8 cellular contexts compared by ENCODE assay signal in the genomic region with DNA sequence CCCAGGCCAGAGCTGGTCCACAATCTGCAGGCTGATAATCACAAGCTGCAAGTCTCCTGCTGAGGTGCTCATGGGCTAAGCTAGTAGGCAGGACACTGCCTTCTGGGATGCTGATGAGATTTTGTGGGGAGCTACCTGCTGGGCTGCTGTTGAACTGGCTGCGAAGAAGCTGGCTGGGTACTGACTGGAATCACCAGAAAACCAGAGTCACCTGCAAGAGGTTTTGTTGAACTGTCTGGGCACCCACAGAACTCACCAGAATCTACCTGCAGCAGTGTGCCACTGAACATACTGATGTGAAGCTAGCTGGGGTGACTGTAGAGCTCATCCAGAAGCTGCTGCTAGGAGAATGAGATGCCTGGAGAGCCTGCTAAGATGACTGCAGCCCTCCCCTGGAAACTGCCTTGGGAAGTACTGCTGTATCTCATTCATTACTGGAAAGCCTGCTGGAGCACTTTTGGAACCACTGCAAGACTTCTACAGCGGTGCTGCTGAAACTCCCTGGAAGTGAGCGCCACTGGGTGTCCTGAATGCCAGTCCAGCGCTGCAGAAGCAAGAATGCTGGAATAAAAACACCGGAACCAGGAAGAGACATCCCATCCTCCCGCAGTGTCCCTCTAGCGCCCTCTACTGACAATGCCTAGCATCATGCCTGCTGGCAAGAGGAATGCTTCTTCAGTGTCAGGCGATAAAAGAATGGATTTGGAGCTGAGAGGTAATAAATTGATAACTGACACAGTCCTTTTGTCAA.
DNase-seq lines count a peak whose midpoint lies in the region; ATAC-seq, FAIRE-seq and TF ChIP-seq lines count a peak whose summit lies in the region.

No MANE protein-coding gene starts in this region.

- BruUV-seq in GM12878 (replicated peaks; lab: Mats Ljungman, UMichigan), result no TSS peak

- peak; percentile 72 for ATAC-seq in GM12878
- ATAC-seq in sciatic nerve, result peak; percentile 81
- ATAC-seq in HG03439 (IDR thresholded peaks at IDR 0.05; ENCODE audit: unreplicated experiment), result no peak

- 0 out of 2 replicates have a peak overlapping the region, but pooled peaks have one; percentile 22 for H3K4me2 ChIP-seq in GM12878 (ENCODE audit: control insufficient read depth, insufficient read depth)

- TF ChIP-seq RAD21 in GM12878 (IDR thresholded peaks at IDR 0.05; ENCODE audit: insufficient read depth, low read depth, low read length), result peak; percentile 63

- DNase-seq in AG08395 (ENCODE audit: low spot score) (peak; percentile 87), GM13977 (ENCODE audit: low spot score) (peak; percentile 27), M059J (ENCODE audit: low read depth) (peak; percentile 83), SK-N-DZ (ENCODE audit: low spot score) (peak; percentile 63), GM12878 (ENCODE audit: low read depth, low spot score) (no peak), hypothalamus (lab: John Stamatoyannopoulos, UW) (peak in 48 of 51 donors; percentile 3 to 89 (median 48)), sciatic nerve (ENCODE audit: low spot score) (peak; percentile 78)

- H3K27me3 ChIP-seq in GM12878 (replicated peaks in 1 of 2; ENCODE audit: control insufficient read depth in 2 of 2, insufficient read depth in 2 of 2, low read length in 1 of 2), result no peaks in the 10 kb centered on the region

- no peaks in the 10 kb centered on the region for H4K20me1 ChIP-seq in GM12878 (ENCODE audit: control insufficient read depth, insufficient read depth)

- no peaks in the 10 kb centered on the region for H3K4me1 ChIP-seq in GM12878 (ENCODE audit: control insufficient read depth, insufficient read depth, low read length)

- no peak overlapping the region for H3K4me3 ChIP-seq in GM12878

- CTCF ChIA-PET in GM12878 (lab: Yijun Ruan, JAX), result interaction anchor here (0.6 to 4.2 kb wide), 62 partner anchors 8 to 1245 kb away, joined by 3 to 48 read pairs (median 4); partner anchors contain the start of gene ARHGAP18

- RAD21 ChIA-PET in GM12878 (lab: Charles Lee; ENCODE audit: unreplicated experiment), result interaction anchor here (0.7 to 2.6 kb wide), 17 partner anchors 10 to 284 kb away, joined by 3 to 20 read pairs (median 5); no protein-coding TSS in a partner anchor

- H3K9ac ChIP-seq in GM12878 (ENCODE audit: control insufficient read depth, insufficient read depth, low read length), result no peak overlapping the region

- no peaks in the 10 kb centered on the region for H3K36me3 ChIP-seq in GM12878 (ENCODE audit: control insufficient read depth in 2 of 2, insufficient read depth in 2 of 2, low read length in 1 of 2)

- in situ Hi-C loops in GM13977 (cut with MboI; ENCODE audit: low pct_unique_long_range_greater_than_20kb, low sequenced_read_pairs, unreplicated experiment), result no loop called here
- in situ Hi-C loops in GM12878 (cut with MboI), result no loop called here

- H3K27ac ChIP-seq in GM12878 (ENCODE audit: control insufficient read depth, insufficient read depth), result no peak overlapping the region

- intact Hi-C loops in GM12878 (cut with micrococcal nuclease; ENCODE audit: unreplicated experiment) (loop anchor here (2.0 kb wide), 1 partner anchor 246 kb away; no protein-coding TSS in a partner anchor), sciatic nerve (cut with DNase I) (no loop called here)

- POLR2A ChIA-PET in GM12878 (lab: Charles Lee), result no interaction called here

- TF ChIP-seq POLR2A in GM12878 (IDR thresholded peaks at IDR 0.05; ENCODE audit: low read depth, low read length), result no peak

- FAIRE-seq in GM12878 (lab: Jason Lieb, UNC), result no peak

- no peak for TF ChIP-seq EP300 in GM12878 (IDR thresholded peaks at IDR 0.05; ENCODE audit: borderline replicate concordance in 1 of 2, control insufficient read depth in 1 of 2, low read depth in 2 of 2, low read length in 2 of 2)

- 43% methylated on average over 8 of the region's 8 CpGs for WGBS in GM12878 (ENCODE audit: insufficient coverage, insufficient replicate concordance, low lambda C conversion rate, missing lambda C conversion rate)

- TF ChIP-seq CTCF in GM13977 (IDR thresholded peaks at IDR 0.05; ENCODE audit: extremely low read depth, insufficient read depth, missing control alignments) (peak; percentile 78), GM12878 (IDR thresholded peaks at IDR 0.05 in 2 of 3, conservative IDR thresholded peaks at IDR 0.05 in 1 of 3; ENCODE audit: control insufficient read depth in 2 of 3, extremely low read depth in 1 of 3, insufficient read depth in 1 of 3, low read depth in 3 of 3, low read length in 3 of 3) (peak; percentile 70 to 88 (median 80))

- H3K79me2 ChIP-seq in GM12878 (ENCODE audit: control insufficient read depth, insufficient read depth, low read length), result no peaks in the 10 kb centered on the region

- peak overlapping the region; percentile 61 for H2AFZ ChIP-seq in GM12878 (ENCODE audit: control insufficient read depth, low read depth, low read length)

- H3K9me3 ChIP-seq in GM12878 (replicated peaks; ENCODE audit: control insufficient read depth, insufficient read depth, low read length), result no peaks in the 10 kb centered on the region; the same call in 1 of the 3 replicates

- SMC1A ChIA-PET in GM12878 (lab: Charles Lee; ENCODE audit: uncharacterized antibody, unreplicated experiment), result interaction anchor here (0.5 to 3.9 kb wide), 24 partner anchors 10 to 277 kb away, joined by 3 to 32 read pairs (median 4); partner anchors contain the start of gene TMEM244

TF ChIP-seq in GM12878, 131 proteins besides CTCF, POLR2A, EP300 and RAD21:
- TF ChIP-seq RB1 (IDR thresholded peaks at IDR 0.05; ENCODE audit: borderline replicate concordance), result peak; percentile 40; the same call in 1 of the 2 replicates
- no peak for TF ChIP-seq STAT1 (conservative IDR thresholded peaks at IDR 0.05)
- TF ChIP-seq EED (IDR thresholded peaks at IDR 0.05; ENCODE audit: low read depth), result 0 out of 2 replicates have a peak, but pooled peaks have one; percentile 39
- TF ChIP-seq NFIC (IDR thresholded peaks at IDR 0.05; ENCODE audit: low read depth, low read length), result no peak
- 0 out of 2 replicates have a peak, but pooled peaks have one; percentile 17 for TF ChIP-seq GATAD2B (conservative IDR thresholded peaks at IDR 0.05; ENCODE audit: low read depth)
- TF ChIP-seq IKZF1 (conservative IDR thresholded peaks at IDR 0.05), result peak; percentile 60
- peak in 1 of 2 experiments; percentile 17; a peak in 1 of 4 replicates for TF ChIP-seq IKZF2 (IDR thresholded peaks at IDR 0.05)
- TF ChIP-seq YY1 (IDR thresholded peaks at IDR 0.05; ENCODE audit: low read depth, low read length), result peak; percentile 44; the same call in 1 of the 2 replicates
- peak; percentile 41 for TF ChIP-seq SMC3 (IDR thresholded peaks at IDR 0.05; ENCODE audit: borderline replicate concordance, low read length)
- TF ChIP-seq SMARCA5 (IDR thresholded peaks at IDR 0.05), result 0 out of 2 replicates have a peak, but pooled peaks have one; percentile 61
